9 cellular contexts compared by ENCODE assay signal in genomic region chr9:127574089-127574921, GRCh38. TPM values are rescaled to one million over a fixed set of nuclear protein-coding genes. Genes with fewer than 3 reads are reported as not detected.
DNase-seq lines count a peak whose midpoint lies in the region; ATAC-seq and TF ChIP-seq lines count a peak whose summit lies in the region.
"Had no signal": no experiment of that assay in that cellular context is flagged by ENCODE, and none has a peak within 500 bp of the region (broad histone marks: within the 10 kb centered on the region; RNA-seq: fewer than 3 reads in every experiment).

No MANE protein-coding gene starts in this region.

- H3K36me3 ChIP-seq in colonic mucosa: no peaks in the 10 kb centered on the region
- no peaks in the 10 kb centered on the region for H3K36me3 ChIP-seq in sigmoid colon
- no peaks in the 10 kb centered on the region for H3K36me3 ChIP-seq in Karpas-422 (ENCODE audit: insufficient read depth, low read length)

- no peak for TF ChIP-seq POLR2A in sigmoid colon (IDR thresholded peaks at IDR 0.05)

- TF ChIP-seq CTCF in colonic mucosa (IDR thresholded peaks at IDR 0.05) (no peak), sigmoid colon (IDR thresholded peaks at IDR 0.05) (no peak)

- no peak overlapping the region for H3K4me2 ChIP-seq in Karpas-422 (ENCODE audit: low read depth, low read length, poor library complexity, severe bottlenecking)

- peaks cover 68% of the 10 kb centered on the region for H3K4me1 Mint-ChIP-seq in activated T-cell treated with anti-CD3 and anti-CD28 coated beads, Interleukin-2, amount 50 U/mL, for 72 hours (ENCODE audit: low read depth)
- H3K4me1 Mint-ChIP-seq in activated T-cell treated with anti-CD3 and anti-CD28 coated beads, Interleukin-2, amount 50 U/mL, for 4 hours (ENCODE audit: low read depth): peaks cover 34% of the 10 kb centered on the region

- 12 to 52% methylated on average over 10 of the region's 10 CpGs for WGBS in sigmoid colon, 2 donors

- H3K4me1 ChIP-seq in colonic mucosa (peaks cover 30% of the 10 kb centered on the region), sigmoid colon (peaks cover 0 to 51% (median 47%) of the 10 kb centered on the region in 4 donors), Karpas-422 (ENCODE audit: low read length) (peaks cover 5% of the 10 kb centered on the region)

- H3K4me3 Mint-ChIP-seq in activated T-cell treated with anti-CD3 and anti-CD28 coated beads, Interleukin-2, amount 50 U/mL, for 72 hours: peak overlapping the region; percentile 49 to 64
- no peak overlapping the region for H3K4me3 Mint-ChIP-seq in activated T-cell treated with anti-CD3 and anti-CD28 coated beads, Interleukin-2, amount 50 U/mL, for 4 hours
- H3K4me3 Mint-ChIP-seq: naive B cell had no signal

- H3K27me3 Mint-ChIP-seq in activated T-cell treated with anti-CD3 and anti-CD28 coated beads, Interleukin-2, amount 50 U/mL, for 72 hours (ENCODE audit: low read depth): no peaks in the 10 kb centered on the region
- no peaks in the 10 kb centered on the region for H3K27me3 Mint-ChIP-seq in activated T-cell treated with anti-CD3 and anti-CD28 coated beads, Interleukin-2, amount 50 U/mL, for 4 hours (ENCODE audit: low read depth)

- peak; percentile 27 to 28 for ATAC-seq in activated T-cell treated with anti-CD3 and anti-CD28 coated beads, Interleukin-2, amount 50 U/mL, for 72 hours (replicated peaks in 1 of 2)
- ATAC-seq in activated T-cell treated with anti-CD3 and anti-CD28 coated beads, Interleukin-2, amount 50 U/mL, for 4 hours: no peak
- no peak for ATAC-seq in GM21390 (IDR thresholded peaks at IDR 0.05; ENCODE audit: unreplicated experiment)

- no peaks in the 10 kb centered on the region for H3K9me2 ChIP-seq in Karpas-422 (replicated peaks; ENCODE audit: insufficient read depth, low read length)

- no peaks in the 10 kb centered on the region for H4K20me1 ChIP-seq in Karpas-422 (ENCODE audit: insufficient read depth, low read depth, low read length)

- H2AFZ ChIP-seq in Karpas-422 (ENCODE audit: low read length): no peak overlapping the region

- no peaks in the 10 kb centered on the region for H3K79me2 ChIP-seq in Karpas-422 (ENCODE audit: low read length)

- no peak overlapping the region for H3K4me3 ChIP-seq in colonic mucosa
- H3K4me3 ChIP-seq in sigmoid colon: no peak overlapping the region
- H3K4me3 ChIP-seq in Karpas-422 (ENCODE audit: low read length): no peak overlapping the region

- H3K9me3 ChIP-seq in colonic mucosa (no peaks in the 10 kb centered on the region), sigmoid colon (no peaks in the 10 kb centered on the region), Karpas-422 (ENCODE audit: low read length) (no peaks in the 10 kb centered on the region)

- no peak for TF ChIP-seq EP300 in sigmoid colon (IDR thresholded peaks at IDR 0.05)

- peak overlapping the region; percentile 58 for H3K27ac Mint-ChIP-seq in activated T-cell treated with anti-CD3 and anti-CD28 coated beads, Interleukin-2, amount 50 U/mL, for 72 hours

- H3K27me3 ChIP-seq in colonic mucosa (no peaks in the 10 kb centered on the region), sigmoid colon (no peaks in the 10 kb centered on the region), Karpas-422 (ENCODE audit: low read length) (no peaks in the 10 kb centered on the region)

- H3K9ac ChIP-seq in colonic mucosa (ENCODE audit: low read depth in 2 of 2, low read length in 2 of 2) (peak overlapping the region; percentile 36 to 66), Karpas-422 (ENCODE audit: low read length) (no peak overlapping the region)

- H3K9me3 Mint-ChIP-seq in activated T-cell treated with anti-CD3 and anti-CD28 coated beads, Interleukin-2, amount 50 U/mL, for 72 hours: no peaks in the 10 kb centered on the region
- no peaks in the 10 kb centered on the region for H3K9me3 Mint-ChIP-seq in activated T-cell treated with anti-CD3 and anti-CD28 coated beads, Interleukin-2, amount 50 U/mL, for 4 hours
- H3K9me3 Mint-ChIP-seq: naive B cell had no signal

- DNase-seq in activated T-cell treated with anti-CD3 and anti-CD28 coated beads, Interleukin-2, amount 50 U/mL, for 72 hours: peak; percentile 52 to 67
- DNase-seq in activated T-cell treated with anti-CD3 and anti-CD28 coated beads, Interleukin-2, amount 50 U/mL, for 4 hours: no peak
- DNase-seq in NCI-H510A treated with DMSO at 0.1 percent for 48 hours (lab: John Stamatoyannopoulos, UW): peak; percentile 98
- DNase-seq in colonic mucosa: peak; percentile 85
- DNase-seq in sigmoid colon: no peak
- DNase-seq in Karpas-422: no peak
- no peak for DNase-seq in NCI-H1436 (lab: John Stamatoyannopoulos, UW)
- DNase-seq: naive B cell had no signal

- no peaks in the 10 kb centered on the region for H3K36me3 Mint-ChIP-seq in activated T-cell treated with anti-CD3 and anti-CD28 coated beads, Interleukin-2, amount 50 U/mL, for 72 hours (ENCODE audit: insufficient read depth in 2 of 2)
- H3K36me3 Mint-ChIP-seq in activated T-cell treated with anti-CD3 and anti-CD28 coated beads, Interleukin-2, amount 50 U/mL, for 4 hours (ENCODE audit: insufficient read depth): no peaks in the 10 kb centered on the region
- H3K36me3 Mint-ChIP-seq: naive B cell had no signal

- peak overlapping the region; percentile 86 for H3K27ac ChIP-seq in colonic mucosa
- H3K27ac ChIP-seq in sigmoid colon: peak overlapping the region; percentile 76 to 97 (median 88)
- no peak overlapping the region for H3K27ac ChIP-seq in Karpas-422 (ENCODE audit: low read length)

- intact Hi-C loops in colonic mucosa (cut with DNase I): no loop called here
- intact Hi-C loops in sigmoid colon (cut with DNase I): no loop called here

RNA-seq across cellular contexts. Expression of gene STXBP1, which starts 37.8 kb away (rescaled TPM):
- total RNA-seq in activated T-cell treated with anti-CD3 and anti-CD28 coated beads, Interleukin-2, amount 50 U/mL, for 72 hours: 10 to 100 TPM; 14.5 to 26.6 TPM
- total RNA-seq in activated T-cell treated with anti-CD3 and anti-CD28 coated beads, Interleukin-2, amount 50 U/mL, for 4 hours: 10 to 100 TPM; 10.8 to 11.6 (median 11.0) TPM
- total RNA-seq in colonic mucosa (10 to 100 TPM in 1 of 2 donors, 1 to 10 TPM in 1; 8.2 to 15.8 TPM), sigmoid colon (10 to 100 TPM; 32.3 to 97.2 (median 41.0) TPM)
- polyA plus RNA-seq in sigmoid colon: 1 to 10 TPM; 3.7 to 9.2 (median 9.0) TPM
- total RNA-seq in Karpas-422 (2014; rRNA removed; shearing (Covaris generic); ENCODE audit: low replicate concordance): 3.1 and 3.6 TPM in 2 replicates

Comparison
In these comparisons a context has a peak if more than half of its experiments do, and no peak if none do; other contexts are left out.
1. ATAC-seq: peak in activated T-cell treated with anti-CD3 and anti-CD28 coated beads, Interleukin-2, amount 50 U/mL, for 72 hours (2 of 2); none in activated T-cell treated with anti-CD3 and anti-CD28 coated beads, Interleukin-2, amount 50 U/mL, for 4 hours (0 of 2) and GM21390 (single experiment).
2. DNase-seq: peak in activated T-cell treated with anti-CD3 and anti-CD28 coated beads, Interleukin-2, amount 50 U/mL, for 72 hours (2 of 2), NCI-H510A treated with DMSO at 0.1 percent for 48 hours (single experiment) and colonic mucosa (single experiment); none in activated T-cell treated with anti-CD3 and anti-CD28 coated beads, Interleukin-2, amount 50 U/mL, for 4 hours (single experiment), sigmoid colon (single experiment), Karpas-422 (single experiment) and NCI-H1436 (single experiment).